Comparison of ENCODE assay signal across 1 cellular context in the genomic region with DNA sequence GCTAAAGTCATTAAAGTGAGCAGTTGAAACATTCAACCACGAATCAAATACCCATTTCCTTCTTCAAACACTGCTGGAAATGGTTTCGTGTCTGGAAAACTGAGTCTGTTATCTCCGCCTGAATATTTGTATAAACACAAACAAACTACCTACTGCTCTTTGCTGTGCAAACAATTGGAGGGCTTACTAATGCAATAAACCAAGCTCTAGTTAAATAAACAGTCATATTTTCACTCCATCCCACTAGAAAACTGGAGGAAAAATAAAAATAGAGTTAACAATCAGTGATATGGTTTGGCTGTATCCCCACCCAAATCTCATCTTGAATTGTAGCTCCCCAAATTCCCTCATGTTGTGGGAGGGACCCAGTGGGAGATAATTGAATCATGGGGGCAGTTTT.
TF ChIP-seq lines count a peak whose summit lies in the region.

No MANE protein-coding gene starts in this region.

TF ChIP-seq in GM23338, 12 proteins besides CTCF, POLR2A, EP300 and RAD21 (continued from another document):
- TF ChIP-seq, protein P1, sequence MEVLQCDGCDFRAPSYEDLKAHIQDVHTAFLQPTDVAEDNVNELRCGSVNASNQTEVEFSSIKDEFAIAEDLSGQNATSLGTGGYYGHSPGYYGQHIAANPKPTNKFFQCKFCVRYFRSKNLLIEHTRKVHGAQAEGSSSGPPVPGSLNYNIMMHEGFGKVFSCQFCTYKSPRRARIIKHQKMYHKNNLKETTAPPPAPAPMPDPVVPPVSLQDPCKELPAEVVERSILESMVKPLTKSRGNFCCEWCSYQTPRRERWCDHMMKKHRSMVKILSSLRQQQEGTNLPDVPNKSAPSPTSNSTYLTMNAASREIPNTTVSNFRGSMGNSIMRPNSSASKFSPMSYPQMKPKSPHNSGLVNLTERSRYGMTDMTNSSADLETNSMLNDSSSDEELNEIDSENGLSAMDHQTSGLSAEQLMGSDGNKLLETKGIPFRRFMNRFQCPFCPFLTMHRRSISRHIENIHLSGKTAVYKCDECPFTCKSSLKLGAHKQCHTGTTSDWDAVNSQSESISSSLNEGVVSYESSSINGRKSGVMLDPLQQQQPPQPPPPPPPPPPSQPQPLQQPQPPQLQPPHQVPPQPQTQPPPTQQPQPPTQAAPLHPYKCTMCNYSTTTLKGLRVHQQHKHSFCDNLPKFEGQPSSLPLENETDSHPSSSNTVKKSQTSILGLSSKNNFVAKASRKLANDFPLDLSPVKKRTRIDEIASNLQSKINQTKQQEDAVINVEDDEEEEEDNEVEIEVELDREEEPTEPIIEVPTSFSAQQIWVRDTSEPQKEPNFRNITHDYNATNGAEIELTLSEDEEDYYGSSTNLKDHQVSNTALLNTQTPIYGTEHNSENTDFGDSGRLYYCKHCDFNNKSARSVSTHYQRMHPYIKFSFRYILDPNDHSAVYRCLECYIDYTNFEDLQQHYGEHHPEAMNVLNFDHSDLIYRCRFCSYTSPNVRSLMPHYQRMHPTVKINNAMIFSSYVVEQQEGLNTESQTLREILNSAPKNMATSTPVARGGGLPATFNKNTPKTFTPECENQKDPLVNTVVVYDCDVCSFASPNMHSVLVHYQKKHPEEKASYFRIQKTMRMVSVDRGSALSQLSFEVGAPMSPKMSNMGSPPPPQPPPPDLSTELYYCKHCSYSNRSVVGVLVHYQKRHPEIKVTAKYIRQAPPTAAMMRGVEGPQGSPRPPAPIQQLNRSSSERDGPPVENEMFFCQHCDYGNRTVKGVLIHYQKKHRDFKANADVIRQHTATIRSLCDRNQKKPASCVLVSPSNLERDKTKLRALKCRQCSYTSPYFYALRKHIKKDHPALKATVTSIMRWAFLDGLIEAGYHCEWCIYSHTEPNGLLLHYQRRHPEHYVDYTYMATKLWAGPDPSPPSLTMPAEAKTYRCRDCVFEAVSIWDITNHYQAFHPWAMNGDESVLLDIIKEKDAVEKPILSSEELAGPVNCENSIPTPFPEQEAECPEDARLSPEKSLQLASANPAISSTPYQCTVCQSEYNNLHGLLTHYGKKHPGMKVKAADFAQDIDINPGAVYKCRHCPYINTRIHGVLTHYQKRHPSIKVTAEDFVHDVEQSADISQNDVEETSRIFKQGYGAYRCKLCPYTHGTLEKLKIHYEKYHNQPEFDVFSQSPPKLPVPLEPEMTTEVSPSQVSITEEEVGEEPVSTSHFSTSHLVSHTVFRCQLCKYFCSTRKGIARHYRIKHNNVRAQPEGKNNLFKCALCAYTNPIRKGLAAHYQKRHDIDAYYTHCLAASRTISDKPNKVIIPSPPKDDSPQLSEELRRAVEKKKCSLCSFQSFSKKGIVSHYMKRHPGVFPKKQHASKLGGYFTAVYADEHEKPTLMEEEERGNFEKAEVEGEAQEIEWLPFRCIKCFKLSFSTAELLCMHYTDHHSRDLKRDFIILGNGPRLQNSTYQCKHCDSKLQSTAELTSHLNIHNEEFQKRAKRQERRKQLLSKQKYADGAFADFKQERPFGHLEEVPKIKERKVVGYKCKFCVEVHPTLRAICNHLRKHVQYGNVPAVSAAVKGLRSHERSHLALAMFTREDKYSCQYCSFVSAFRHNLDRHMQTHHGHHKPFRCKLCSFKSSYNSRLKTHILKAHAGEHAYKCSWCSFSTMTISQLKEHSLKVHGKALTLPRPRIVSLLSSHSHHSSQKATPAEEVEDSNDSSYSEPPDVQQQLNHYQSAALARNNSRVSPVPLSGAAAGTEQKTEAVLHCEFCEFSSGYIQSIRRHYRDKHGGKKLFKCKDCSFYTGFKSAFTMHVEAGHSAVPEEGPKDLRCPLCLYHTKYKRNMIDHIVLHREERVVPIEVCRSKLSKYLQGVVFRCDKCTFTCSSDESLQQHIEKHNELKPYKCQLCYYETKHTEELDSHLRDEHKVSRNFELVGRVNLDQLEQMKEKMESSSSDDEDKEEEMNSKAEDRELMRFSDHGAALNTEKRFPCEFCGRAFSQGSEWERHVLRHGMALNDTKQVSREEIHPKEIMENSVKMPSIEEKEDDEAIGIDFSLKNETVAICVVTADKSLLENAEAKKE (CRISPR knock-in tag; IDR thresholded peaks at IDR 0.05), result no peak
- TF ChIP-seq, protein P2, sequence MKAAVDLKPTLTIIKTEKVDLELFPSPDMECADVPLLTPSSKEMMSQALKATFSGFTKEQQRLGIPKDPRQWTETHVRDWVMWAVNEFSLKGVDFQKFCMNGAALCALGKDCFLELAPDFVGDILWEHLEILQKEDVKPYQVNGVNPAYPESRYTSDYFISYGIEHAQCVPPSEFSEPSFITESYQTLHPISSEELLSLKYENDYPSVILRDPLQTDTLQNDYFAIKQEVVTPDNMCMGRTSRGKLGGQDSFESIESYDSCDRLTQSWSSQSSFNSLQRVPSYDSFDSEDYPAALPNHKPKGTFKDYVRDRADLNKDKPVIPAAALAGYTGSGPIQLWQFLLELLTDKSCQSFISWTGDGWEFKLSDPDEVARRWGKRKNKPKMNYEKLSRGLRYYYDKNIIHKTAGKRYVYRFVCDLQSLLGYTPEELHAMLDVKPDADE (IDR thresholded peaks at IDR 0.05), result no peak
- no peak for TF ChIP-seq EZH2 (IDR thresholded peaks at IDR 0.05; ENCODE audit: low read depth, unreplicated experiment)
- TF ChIP-seq POLR2AphosphoS5 (IDR thresholded peaks at IDR 0.05; ENCODE audit: low read depth), result no peak
- TF ChIP-seq ZNF331 (CRISPR knock-in tag; IDR thresholded peaks at IDR 0.05; ENCODE audit: low read depth), result no peak
- no peak for TF ChIP-seq JUNB (IDR thresholded peaks at IDR 0.05; ENCODE audit: unreplicated experiment)
